Comparison of ENCODE assay signal across 23 cellular contexts in the genomic region with DNA sequence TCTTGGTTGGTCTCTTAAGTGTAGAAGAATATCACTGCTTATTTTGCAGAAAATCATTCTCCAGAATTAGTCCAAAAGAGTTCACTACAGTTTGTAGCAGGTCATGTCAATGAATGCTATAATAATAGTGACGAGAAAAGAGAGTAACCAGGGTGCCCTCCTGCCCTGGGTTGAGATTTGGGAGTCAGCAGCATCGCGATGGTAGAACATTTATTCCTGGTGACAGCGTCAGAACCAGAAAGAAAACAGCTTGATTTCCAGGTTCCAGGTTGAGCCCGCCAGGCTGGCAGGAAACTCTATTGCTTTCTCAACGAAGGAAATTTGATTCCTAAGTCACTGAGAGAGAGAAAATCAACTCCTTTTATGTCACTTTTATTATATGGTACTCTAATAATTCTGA.
DNase-seq lines count a peak whose midpoint lies in the region; ATAC-seq and TF ChIP-seq lines count a peak whose summit lies in the region.
"Had no signal": no experiment of that assay in that cellular context is flagged by ENCODE, and none has a peak within 500 bp of the region (broad histone marks: within the 10 kb centered on the region; RNA-seq: fewer than 3 reads in every experiment).

No MANE protein-coding gene starts in this region.

- 31 to 45% (median 41%) methylated on average over 6 of the region's 6 CpGs for WGBS in heart left ventricle, 4 donors

- peaks cover 25% of the 10 kb centered on the region for H3K27me3 Mint-ChIP-seq in nephron (ENCODE audit: low read depth)
- H3K27me3 Mint-ChIP-seq in mesothelial cell of epicardium (ENCODE audit: low read depth): peaks cover 17% of the 10 kb centered on the region
- H3K27me3 Mint-ChIP-seq: CD4-positive, CD25-positive, alpha-beta regulatory T cell had no signal

- H3K27me3 ChIP-seq in heart left ventricle: no peaks in the 10 kb centered on the region
- H3K27me3 ChIP-seq: BE2C, Peyer's patch, SJSA1 had no signal

- DNase-seq in heart left ventricle (no peak), left ventricle myocardium superior (no peak), caudate nucleus (lab: John Stamatoyannopoulos, UW) (no peak), NCI-H510A (lab: John Stamatoyannopoulos, UW) (no peak), mesothelial cell of epicardium (ENCODE audit: low spot score in 2 of 2, unreplicated experiment in 2 of 2) (no peak)
- no peak for DNase-seq in stimulated activated CD4-positive, alpha-beta T cell treated with anti-CD3 and anti-CD28 coated beads, Interleukin-4, amount 100 ng/mL, for 24 hours
- DNase-seq: BE2C; CD4-positive, CD25-positive, alpha-beta regulatory T cell; DMS79 treated with DMSO at 0.1 percent for 48 hours; GM23248; H9; Kasumi-1; NCI-H1694; NCI-H2107; NCI-H2227 treated with DMSO at 0.1 percent for 48 hours; NCI-H510A treated with DMSO at 0.1 percent for 48 hours; NCI-H774; NK-92 treated with Interleukin-12 subunit alpha and Interleukin-12 subunit beta, amount 100 ng/mL, for 24 hours; Peyer's patch had no signal

- H3K27ac Mint-ChIP-seq in nephron (peak overlapping the region; percentile 33 to 87 (median 83)), mesothelial cell of epicardium (no peak overlapping the region)
- H3K27ac Mint-ChIP-seq: CD4-positive, CD25-positive, alpha-beta regulatory T cell; H9 had no signal

- H3K4me1 Mint-ChIP-seq in nephron (peaks cover 39% of the 10 kb centered on the region), mesothelial cell of epicardium (peaks cover 25% of the 10 kb centered on the region)
- H3K4me1 Mint-ChIP-seq: CD4-positive, CD25-positive, alpha-beta regulatory T cell had no signal

- H3K36me3 ChIP-seq in heart left ventricle: no peaks in the 10 kb centered on the region
- H3K36me3 ChIP-seq: BE2C, Peyer's patch, SJSA1 had no signal

- no peak for TF ChIP-seq POLR2A in heart left ventricle (IDR thresholded peaks at IDR 0.05)

- intact Hi-C loops in heart left ventricle (cut with DNase I): loop anchor here in 8 of 10 donors (1.0 to 10.0 kb wide), 12 partner anchors 133 to 960 kb away; no protein-coding TSS in a partner anchor
- intact Hi-C loops in left ventricle myocardium superior (cut with micrococcal nuclease): loop anchor here (5.0 kb wide), 1 partner anchor 143 kb away; no protein-coding TSS in a partner anchor

- peaks cover 0 to 51% (median 20%) of the 10 kb centered on the region in 12 donors for H3K4me1 ChIP-seq in heart left ventricle
- H3K4me1 ChIP-seq: A549, Peyer's patch, SJSA1 had no signal

- no peak overlapping the region for H3K4me3 Mint-ChIP-seq in nephron
- H3K4me3 Mint-ChIP-seq in mesothelial cell of epicardium: no peak overlapping the region
- H3K4me3 Mint-ChIP-seq: CD4-positive, CD25-positive, alpha-beta regulatory T cell; H9 had no signal

- no peaks in the 10 kb centered on the region for H3K9me3 ChIP-seq in heart left ventricle
- H3K9me3 ChIP-seq: A549, BE2C, Peyer's patch, SJSA1 had no signal

- peak overlapping the region; percentile 77 to 98 (median 90) for H3K27ac ChIP-seq in heart left ventricle
- peak overlapping the region; percentile 67 for H3K27ac ChIP-seq in caudate nucleus (ENCODE audit: low read depth, low read length)
- peak overlapping the region; percentile 65 for H3K27ac ChIP-seq in temporal lobe (ENCODE audit: low read depth, low read length)
- H3K27ac ChIP-seq: A549, GM23248, Peyer's patch, SJSA1 had no signal

- TF ChIP-seq CTCF in heart left ventricle (IDR thresholded peaks at IDR 0.05): no peak
- TF ChIP-seq CTCF in nephron (IDR thresholded peaks at IDR 0.05; ENCODE audit: unreplicated experiment in 3 of 3): no peak
- TF ChIP-seq CTCF in mesothelial cell of epicardium (IDR thresholded peaks at IDR 0.05; ENCODE audit: unreplicated experiment): no peak

- no peak overlapping the region for H3K4me3 ChIP-seq in heart left ventricle
- H3K4me3 ChIP-seq: A549, GM23248, Peyer's patch, SJSA1 had no signal

- H3K9me3 Mint-ChIP-seq in nephron (no peaks in the 10 kb centered on the region), mesothelial cell of epicardium (no peaks in the 10 kb centered on the region)
- H3K9me3 Mint-ChIP-seq: H9 had no signal

- ATAC-seq in heart left ventricle: peak in 2 of 4 donors; percentile 9 to 16
- no peak for ATAC-seq in left ventricle myocardium superior
- ATAC-seq: A549 had no signal

- H3K36me3 Mint-ChIP-seq in nephron (ENCODE audit: low read depth): no peaks in the 10 kb centered on the region
- H3K36me3 Mint-ChIP-seq in mesothelial cell of epicardium: no peaks in the 10 kb centered on the region
- H3K36me3 Mint-ChIP-seq: CD4-positive, CD25-positive, alpha-beta regulatory T cell had no signal
